ENCODE assay signal across 17 cellular contexts in genomic region chr21:26385721-26386120, GRCh38.
A peak's percentile ranks its signal among the peaks of the same experiment; 100 is the strongest.
DNase-seq lines count a peak whose midpoint lies in the region; ATAC-seq and TF ChIP-seq lines count a peak whose summit lies in the region.
"Had no signal": no experiment of that assay in that cellular context is flagged by ENCODE, and none has a peak within 500 bp of the region (broad histone marks: within the 10 kb centered on the region; RNA-seq: fewer than 3 reads in every experiment).

No MANE protein-coding gene starts in this region.

- TF ChIP-seq CTCF in HL-60 (IDR thresholded peaks at IDR 0.05; ENCODE audit: insufficient read depth, low read length): no peak
- no peak for TF ChIP-seq CTCF in cardiac fibroblast (IDR thresholded peaks at IDR 0.05; ENCODE audit: low read depth, low read length)

- no peak overlapping the region for H3K27ac ChIP-seq in HL-60 (replicated peaks)
- H3K27ac ChIP-seq: ascending aorta, BLaER1, SJSA1, transverse colon had no signal

- no peaks in the 10 kb centered on the region for H3K27me3 ChIP-seq in HL-60 (ENCODE audit: insufficient read depth, poor library complexity, severe bottlenecking)
- H3K27me3 ChIP-seq: ascending aorta, BLaER1, SJSA1, transverse colon had no signal

- ATAC-seq in GM19467 (IDR thresholded peaks at IDR 0.05; ENCODE audit: unreplicated experiment) (no peak), GM18870 (IDR thresholded peaks at IDR 0.05; ENCODE audit: unreplicated experiment) (no peak), GM18861 (IDR thresholded peaks at IDR 0.05; ENCODE audit: unreplicated experiment) (no peak)

- DNase-seq in HL-60 (ENCODE audit: low read depth in 1 of 2, low spot score in 1 of 2) (peak; percentile 29 to 54), NOMO-1 treated with DMSO at 0.1 percent for 48 hours (lab: John Stamatoyannopoulos, UW; ENCODE audit: unreplicated experiment) (peak; percentile 94), cardiac fibroblast (ENCODE audit: low read depth in 2 of 2) (peak; percentile 22 to 55), skeletal muscle cell (ENCODE audit: low read depth) (peak; percentile 37)
- DNase-seq: activated CD4-positive, alpha-beta T cell treated with anti-CD3 and anti-CD28 coated beads for 48 hours; activated naive CD4-positive, alpha-beta T cell; NCI-H2029; nephron progenitor cell; stimulated activated naive CD4-positive, alpha-beta T cell treated with Interleukin-2 at 50 U/mL for 16 hours; T-helper 9 cell; transverse colon had no signal

- no peak overlapping the region for H3K4me3 ChIP-seq in HL-60 (replicated peaks; ENCODE audit: insufficient read depth, low read length)
- H3K4me3 ChIP-seq in cardiac fibroblast (replicated peaks in 1 of 2; ENCODE audit: low read depth in 2 of 2, low read length in 2 of 2): no peak overlapping the region
- no peak overlapping the region for H3K4me3 ChIP-seq in skeletal muscle cell (ENCODE audit: low read depth, low read length)
- H3K4me3 ChIP-seq: ascending aorta, BLaER1, SJSA1, transverse colon had no signal

Comparison
In these comparisons a context has a peak if more than half of its experiments do, and no peak if none do; other contexts are left out.
1. DNase-seq: peak in every context shown above with its lines; median percentile 94 in NOMO-1 treated with DMSO at 0.1 percent for 48 hours; 42 in HL-60; 38 in cardiac fibroblast; 37 in skeletal muscle cell.